In genomic region chrX:37474478-37474877, GRCh38 we compare ENCODE assay signal across 1 cellular context.
TF ChIP-seq lines count a peak whose summit lies in the region.

No MANE protein-coding gene starts in this region.

TF ChIP-seq in GM23338, 12 proteins besides CTCF, POLR2A, EP300 and RAD21 (continued from another document):
- TF ChIP-seq ZNF462 (CRISPR knock-in tag; IDR thresholded peaks at IDR 0.05): no peak
